8 cellular contexts compared by ENCODE assay signal in the genomic region with DNA sequence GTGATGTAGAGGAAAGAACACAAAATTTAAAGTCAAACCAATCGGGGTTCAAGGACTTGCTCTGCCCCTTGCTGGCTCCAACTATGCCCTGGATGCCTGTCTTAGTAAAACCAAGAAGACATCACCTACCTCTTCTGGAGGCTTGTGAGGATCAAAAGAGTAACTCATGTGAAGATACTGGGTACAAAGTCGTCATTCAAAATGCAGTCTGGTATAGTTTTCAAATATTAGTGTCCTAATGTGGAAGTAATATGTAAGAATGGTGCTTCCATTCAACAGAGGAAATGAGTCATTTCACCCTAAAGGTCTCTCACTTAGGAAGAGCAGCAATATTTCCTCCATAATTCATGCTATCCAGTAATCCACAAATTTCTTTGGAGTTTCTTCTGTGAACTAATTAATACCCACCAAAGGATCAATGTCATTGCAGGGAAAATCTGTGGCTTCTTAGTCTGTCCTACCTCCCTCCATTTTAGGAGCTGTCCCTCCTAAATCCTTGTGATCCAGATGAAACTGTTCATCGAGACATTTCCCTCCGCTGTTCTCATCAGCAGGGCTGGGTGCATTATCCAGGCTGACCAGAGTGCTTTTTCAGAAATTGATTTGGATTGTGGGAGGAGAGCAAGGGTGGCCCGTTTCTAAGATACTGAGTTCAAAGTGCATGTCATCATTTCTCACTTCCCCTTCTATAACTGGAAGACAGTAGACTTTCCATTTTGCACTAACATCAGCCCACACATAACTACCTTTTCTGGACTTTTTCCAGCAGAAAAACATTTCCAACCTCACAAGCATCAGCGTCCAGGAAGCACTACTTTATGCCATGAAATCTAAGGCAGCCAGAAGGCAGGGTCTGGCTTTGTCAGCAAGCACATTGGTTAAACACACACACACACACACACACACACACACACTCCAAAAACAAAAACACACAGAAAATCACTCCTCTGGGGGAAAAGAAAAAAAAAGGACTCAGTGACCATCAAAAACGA.
DNase-seq lines count a peak whose midpoint lies in the region; ATAC-seq and TF ChIP-seq lines count a peak whose summit lies in the region.

No MANE protein-coding gene starts in this region.

- peak; percentile 29 for DNase-seq in LHCN-M2 (ENCODE audit: low read depth)
- peak; percentile 42 to 54 for DNase-seq in cardiac fibroblast (ENCODE audit: low read depth in 2 of 2)
- DNase-seq in activated gamma-delta T cell (lab: John Stamatoyannopoulos, UW) = no peak
- no peak for DNase-seq in posterior cingulate gyrus
- DNase-seq in COLO668 (lab: John Stamatoyannopoulos, UW; ENCODE audit: unreplicated experiment) = no peak

- ATAC-seq in GM18502 (IDR thresholded peaks at IDR 0.05; ENCODE audit: poor library complexity, unreplicated experiment) (peak; percentile 72), GM21723 (IDR thresholded peaks at IDR 0.05; ENCODE audit: unreplicated experiment) (peak; percentile 59)

- H3K36me3 ChIP-seq in skeletal muscle satellite cell (ENCODE audit: insufficient read depth, low read length) = no peaks in the 10 kb centered on the region

- peaks cover 17% of the 10 kb centered on the region for H3K4me1 ChIP-seq in skeletal muscle satellite cell (ENCODE audit: control insufficient read depth, insufficient read depth, low read length)

- no peak overlapping the region for H3K9ac ChIP-seq in skeletal muscle satellite cell (ENCODE audit: low read depth, low read length)

- no peak for TF ChIP-seq CTCF in cardiac fibroblast (IDR thresholded peaks at IDR 0.05; ENCODE audit: low read depth, low read length)

- intact Hi-C loops in posterior cingulate gyrus (cut with DNase I) = no loop called here

- H3K27me3 ChIP-seq in skeletal muscle satellite cell (ENCODE audit: control insufficient read depth, insufficient read depth, low read length) = no peaks in the 10 kb centered on the region

- H3K4me3 ChIP-seq in cardiac fibroblast (replicated peaks in 1 of 2; ENCODE audit: low read depth in 2 of 2, low read length in 2 of 2) = no peak overlapping the region
- H3K4me3 ChIP-seq in skeletal muscle satellite cell (ENCODE audit: low read length) = no peak overlapping the region

- H3K9me3 ChIP-seq in skeletal muscle satellite cell (replicated peaks; ENCODE audit: low read length) = no peaks in the 10 kb centered on the region

- H3K4me2 ChIP-seq in skeletal muscle satellite cell (ENCODE audit: low read length) = peak overlapping the region; percentile 48

Comparison
In these comparisons a context has a peak if more than half of its experiments do, and no peak if none do; other contexts are left out.
1. DNase-seq: peak in LHCN-M2 (single experiment) and cardiac fibroblast (2 of 2); none in activated gamma-delta T cell (single experiment), posterior cingulate gyrus (0 of 10) and COLO668 (single experiment).